Comparison of ENCODE assay signal across 19 cellular contexts in genomic region chr2:52340185-52340584, GRCh38.
DNase-seq lines count a peak whose midpoint lies in the region; ATAC-seq and TF ChIP-seq lines count a peak whose summit lies in the region.
"Had no signal": no experiment of that assay in that cellular context is flagged by ENCODE, and none has a peak within 500 bp of the region (broad histone marks: within the 10 kb centered on the region; RNA-seq: fewer than 3 reads in every experiment).

No MANE protein-coding gene starts in this region.

- ATAC-seq in HG03432 (IDR thresholded peaks at IDR 0.05; ENCODE audit: unreplicated experiment), result no peak
- ATAC-seq: gastrocnemius medialis, left lung had no signal

- H3K18ac ChIP-seq in neuronal stem cell (ENCODE audit: low read length), result no peak overlapping the region

- no peak overlapping the region for H3K4ac ChIP-seq in neuronal stem cell (ENCODE audit: low read length)

- WGBS in neuronal stem cell (ENCODE audit: extremely low coverage in 2 of 2, insufficient read length in 2 of 2, insufficient replicate concordance in 1 of 2), 2 donors, result no CpG with 5 or more reads among the region's 1 CpG

- H4K91ac ChIP-seq in neuronal stem cell (ENCODE audit: low read depth, low read length, poor library complexity), result no peak overlapping the region

- no peak overlapping the region for H3K4me2 ChIP-seq in neuronal stem cell (ENCODE audit: insufficient read depth, low read length, poor library complexity, severe bottlenecking)

- no peaks in the 10 kb centered on the region for H3K27me3 ChIP-seq in HUES6 (ENCODE audit: control insufficient read depth, insufficient read depth, low read length)
- no peaks in the 10 kb centered on the region for H3K27me3 ChIP-seq in iPS-20b (ENCODE audit: insufficient read depth, low read length)
- H3K27me3 ChIP-seq in neuronal stem cell (ENCODE audit: control insufficient read depth in 3 of 3, insufficient read depth in 3 of 3, low read depth in 1 of 3, low read length in 3 of 3), result no peaks in the 10 kb centered on the region
- H3K27me3 ChIP-seq: cardiac muscle cell, gastrocnemius medialis, left lung, right atrium auricular region had no signal

- H3K23ac ChIP-seq in neuronal stem cell (ENCODE audit: low read depth, low read length, poor library complexity), result no peak overlapping the region

- H4K8ac ChIP-seq in neuronal stem cell (ENCODE audit: low read depth, low read length), result no peak overlapping the region

- H3K9ac ChIP-seq in HUES6 (ENCODE audit: low read length) (peak overlapping the region; percentile 87), iPS-20b (ENCODE audit: low read depth, low read length) (no peak overlapping the region; the same call in 1 of the 2 replicates), neuronal stem cell (ENCODE audit: low read depth, low read length, poor library complexity) (peak overlapping the region; percentile 61)

- H2BK5ac ChIP-seq in neuronal stem cell (ENCODE audit: low read length), result no peak overlapping the region

- H2BK120ac ChIP-seq in neuronal stem cell (ENCODE audit: low read depth, low read length), result no peak overlapping the region

- no peak overlapping the region for H2BK12ac ChIP-seq in neuronal stem cell (ENCODE audit: low read length)

- H3K4me3 ChIP-seq in HUES6 (ENCODE audit: low read depth, low read length) (peak overlapping the region; percentile 51; the same call in 1 of the 2 replicates), astrocyte of the cerebellum (ENCODE audit: low read depth, low read length) (no peak overlapping the region), iPS-20b (ENCODE audit: low read length) (0 out of 2 replicates have a peak overlapping the region, but pooled peaks have one; percentile 12), neuronal stem cell (ENCODE audit: low read length in 2 of 2) (no peak overlapping the region)
- H3K4me3 ChIP-seq: cardiac muscle cell, gastrocnemius medialis, left lung, right atrium auricular region had no signal

- H2AK5ac ChIP-seq in neuronal stem cell (ENCODE audit: low read depth, low read length), result no peak overlapping the region

- H2BK15ac ChIP-seq in neuronal stem cell (ENCODE audit: low read length), result no peak overlapping the region

- H3K36me3 ChIP-seq in HUES6 (ENCODE audit: control insufficient read depth, insufficient read depth, low read length), result peaks cover 3% of the 10 kb centered on the region; the same call in 1 of the 2 replicates
- H3K36me3 ChIP-seq in iPS-20b (ENCODE audit: insufficient read depth, low read depth, low read length), result no peaks in the 10 kb centered on the region
- no peaks in the 10 kb centered on the region for H3K36me3 ChIP-seq in neuronal stem cell (replicated peaks in 1 of 2; ENCODE audit: control insufficient read depth in 2 of 2, insufficient read depth in 2 of 2, low read length in 2 of 2)
- H3K36me3 ChIP-seq: cardiac muscle cell, gastrocnemius medialis, left lung, right atrium auricular region had no signal

- H2AFZ ChIP-seq in neuronal stem cell (ENCODE audit: low read length), result peak overlapping the region; percentile 12

- in situ Hi-C loops in astrocyte of the cerebellum (cut with HindIII; ENCODE audit: low sequenced_read_pairs), result no loop called here

- H3K79me1 ChIP-seq in neuronal stem cell (ENCODE audit: low read depth, low read length), result no peaks in the 10 kb centered on the region

- peak; percentile 5 for TF ChIP-seq CTCF in astrocyte of the cerebellum (IDR thresholded peaks at IDR 0.05; ENCODE audit: low read depth, low read length, missing control alignments)

- H3K9me3 ChIP-seq in HUES6 (ENCODE audit: control insufficient read depth, insufficient read depth, low read depth, low read length) (no peaks in the 10 kb centered on the region), iPS-20b (ENCODE audit: insufficient read depth, low read depth, low read length) (no peaks in the 10 kb centered on the region), neuronal stem cell (replicated peaks in 1 of 2; ENCODE audit: control insufficient read depth in 2 of 2, insufficient read depth in 1 of 2, low read depth in 1 of 2, low read length in 2 of 2) (no peaks in the 10 kb centered on the region)
- H3K9me3 ChIP-seq: gastrocnemius medialis, right atrium auricular region had no signal

- peak overlapping the region; percentile 33; the same call in 1 of the 2 replicates for H3K27ac ChIP-seq in HUES6 (ENCODE audit: low read depth, low read length)
- no peak overlapping the region for H3K27ac ChIP-seq in iPS-20b (ENCODE audit: low read length)
- no peak overlapping the region for H3K27ac ChIP-seq in neuronal stem cell (replicated peaks; ENCODE audit: low read length)
- H3K27ac ChIP-seq: cardiac muscle cell, epithelial cell of prostate, gastrocnemius medialis, left lung, right atrium auricular region had no signal

- no peak for DNase-seq in astrocyte of the cerebellum (ENCODE audit: low read depth)
- DNase-seq in neuronal stem cell (ENCODE audit: low spot score), result no peak
- no peak for DNase-seq in activated CD4-positive, CD25-positive, alpha-beta regulatory T cell treated with anti-CD3 and anti-CD28 coated beads, Interleukin-2, amount 50 U/mL, for 72 hours
- DNase-seq in UCSD-AML1 (lab: John Stamatoyannopoulos, UW; ENCODE audit: unreplicated experiment), result no peak
- DNase-seq: activated CD4-positive, alpha-beta T cell treated with anti-CD3 and anti-CD28 coated beads, Interleukin-2, amount 50 U/mL, for 1 hour; activated CD8-positive, alpha-beta memory T cell treated with anti-CD3 and anti-CD28 coated beads, Interleukin-2, amount 50 U/mL, for 4 hours; activated effector memory CD4-positive, alpha-beta T cell treated with anti-CD3 and anti-CD28 coated beads, Interleukin-2, amount 50 U/mL, for 16 hours; dermis blood vessel endothelial cell; gastrocnemius medialis; left lung; NCI-H1417; NCI-H2171; SHP77 had no signal

- H3K4me1 ChIP-seq in HUES6 (ENCODE audit: control insufficient read depth, insufficient read depth, low read length) (peaks cover 80% of the 10 kb centered on the region), iPS-20b (ENCODE audit: insufficient read depth, low read length) (peaks cover 48% of the 10 kb centered on the region), neuronal stem cell (ENCODE audit: control insufficient read depth in 2 of 2, insufficient read depth in 1 of 2, low read depth in 1 of 2, low read length in 2 of 2) (peaks cover 0 to 8% of the 10 kb centered on the region in 2 donors)
- H3K4me1 ChIP-seq: gastrocnemius medialis, left lung, right atrium auricular region had no signal

- H3K14ac ChIP-seq in neuronal stem cell (ENCODE audit: low read length), result no peak overlapping the region

Comparison
In these comparisons a context has a peak if more than half of its experiments do, and no peak if none do; other contexts are left out.
1. H3K4me3 ChIP-seq: peak in HUES6 (single experiment) and iPS-20b (single experiment); none in astrocyte of the cerebellum (single experiment) and neuronal stem cell (0 of 2).